In the genomic region with DNA sequence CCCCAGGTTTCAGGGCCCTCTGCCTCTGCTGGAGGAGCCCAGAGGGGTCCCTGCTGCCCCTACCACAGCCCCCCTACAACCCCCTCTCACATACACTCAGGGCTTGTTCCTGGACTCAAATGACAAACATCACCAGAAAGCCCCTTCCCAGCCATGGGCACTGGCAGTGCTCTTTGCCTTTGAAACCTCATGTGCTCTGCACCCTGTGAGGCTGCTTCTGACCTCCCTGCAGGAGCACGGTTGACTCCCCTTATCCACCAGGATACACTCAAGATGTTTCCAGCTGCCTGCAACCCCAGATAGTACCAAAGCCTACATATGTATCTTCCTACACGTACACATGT, we compare ENCODE assay signal across 16 cellular contexts. TPM values are rescaled to one million over a fixed set of nuclear protein-coding genes. Genes with fewer than 3 reads are reported as not detected.
A peak's percentile ranks its signal among the peaks of the same experiment; 100 is the strongest.
DNase-seq lines count a peak whose midpoint lies in the region; ATAC-seq and TF ChIP-seq lines count a peak whose summit lies in the region.
"Had no signal": no experiment of that assay in that cellular context is flagged by ENCODE, and none has a peak within 500 bp of the region (broad histone marks: within the 10 kb centered on the region; RNA-seq: fewer than 3 reads in every experiment).

No MANE protein-coding gene starts in this region.

- H3K27me3 Mint-ChIP-seq in activated T-helper 1 cell treated with anti-CD3 and anti-CD28 coated beads, Interleukin-12 subunit alpha, Interleukin-12 subunit beta, Interleukin-2, Interleukin-4 antibody, amounts not matched to agents 30 ng/mL and 10 ng/mL and 1 ng/mL, durations not matched to agents 14 hours and 24 hours and 36 hours (ENCODE audit: insufficient read depth): peaks cover 12% of the 10 kb centered on the region

- H3K36me3 ChIP-seq in esophagus muscularis mucosa: no peaks in the 10 kb centered on the region

- H3K9me3 ChIP-seq in esophagus muscularis mucosa: no peaks in the 10 kb centered on the region

- no peak overlapping the region for H3K27ac Mint-ChIP-seq in activated T-helper 1 cell treated with anti-CD3 and anti-CD28 coated beads, Interleukin-12 subunit alpha, Interleukin-12 subunit beta, Interleukin-2, Interleukin-4 antibody, amounts not matched to agents 30 ng/mL and 10 ng/mL and 1 ng/mL, durations not matched to agents 14 hours and 24 hours and 36 hours

- peak; percentile 52 for DNase-seq in activated CD8-positive, alpha-beta memory T cell treated with anti-CD3 and anti-CD28 coated beads, Interleukin-2, amount 50 U/mL, for 48 hours
- no peak for DNase-seq in activated CD8-positive, alpha-beta memory T cell treated with anti-CD3 and anti-CD28 coated beads for 24 hours
- no peak for DNase-seq in RWPE1 (ENCODE audit: low spot score)
- DNase-seq in esophagus muscularis mucosa (ENCODE audit: extremely low spot score): peak; percentile 87
- DNase-seq in posterior vena cava (ENCODE audit: low spot score): peak; percentile 31
- no peak for DNase-seq in activated T-helper 1 cell treated with anti-CD3 and anti-CD28 coated beads, Interleukin-12 subunit alpha, Interleukin-12 subunit beta, Interleukin-2, Interleukin-4 antibody, amounts not matched to agents 30 ng/mL and 10 ng/mL and 1 ng/mL, durations not matched to agents 14 hours and 24 hours and 36 hours (ENCODE audit: low spot score)
- DNase-seq in KBM-7: no peak
- DNase-seq: C1 segment of cervical spinal cord, EL, HCEC 1CT, NCI-H1436, NCI-H2029 treated with DMSO at 0.1 percent for 48 hours, NCI-H510A, RPMI8226 had no signal

- CTCF ChIA-PET in RWPE1 (lab: Yijun Ruan, JAX): interaction anchor here (1.7 kb wide), 1 partner anchor 26 kb away, joined by 4 read pairs; no protein-coding TSS in a partner anchor

- H3K27ac ChIP-seq in RWPE1 (peak overlapping the region; percentile 41), esophagus muscularis mucosa (replicated peaks in 1 of 4) (no peak overlapping the region)

- peaks cover 16% of the 10 kb centered on the region for H3K4me1 Mint-ChIP-seq in activated T-helper 1 cell treated with anti-CD3 and anti-CD28 coated beads, Interleukin-12 subunit alpha, Interleukin-12 subunit beta, Interleukin-2, Interleukin-4 antibody, amounts not matched to agents 30 ng/mL and 10 ng/mL and 1 ng/mL, durations not matched to agents 14 hours and 24 hours and 36 hours (ENCODE audit: low read depth)

- H3K4me3 Mint-ChIP-seq in activated T-helper 1 cell treated with anti-CD3 and anti-CD28 coated beads, Interleukin-12 subunit alpha, Interleukin-12 subunit beta, Interleukin-2, Interleukin-4 antibody, amounts not matched to agents 30 ng/mL and 10 ng/mL and 1 ng/mL, durations not matched to agents 14 hours and 24 hours and 36 hours: no peak overlapping the region

- intact Hi-C loops in esophagus muscularis mucosa (cut with DNase I) (no loop called here), posterior vena cava (cut with DNase I) (no loop called here)
- intact Hi-C loops in activated T-helper 1 cell treated with anti-CD3 and anti-CD28 coated beads, Interleukin-12 subunit alpha, Interleukin-12 subunit beta, Interleukin-2, Interleukin-4 antibody, amounts not matched to agents 30 ng/mL and 10 ng/mL and 1 ng/mL, durations not matched to agents 14 hours and 24 hours and 36 hours (cut with micrococcal nuclease): loop anchor here (5.0 kb wide), 1 partner anchor 253 kb away; no protein-coding TSS in a partner anchor

- H3K4me3 ChIP-seq in esophagus muscularis mucosa: no peak overlapping the region

- 89% methylated on average over 2 of the region's 2 CpGs for WGBS in esophagus muscularis mucosa

- in situ Hi-C loops in KBM-7 (cut with MboI; ENCODE audit: low pct_unique_long_range_greater_than_20kb, low sequenced_read_pairs): no loop called here

- no peak for TF ChIP-seq POLR2A in esophagus muscularis mucosa (IDR thresholded peaks at IDR 0.05; ENCODE audit: low read depth)

- no peaks in the 10 kb centered on the region for H3K36me3 Mint-ChIP-seq in activated T-helper 1 cell treated with anti-CD3 and anti-CD28 coated beads, Interleukin-12 subunit alpha, Interleukin-12 subunit beta, Interleukin-2, Interleukin-4 antibody, amounts not matched to agents 30 ng/mL and 10 ng/mL and 1 ng/mL, durations not matched to agents 14 hours and 24 hours and 36 hours (ENCODE audit: low read depth)

- no peak for ATAC-seq in HG03439 (IDR thresholded peaks at IDR 0.05; ENCODE audit: unreplicated experiment)

- POLR2A ChIA-PET in RWPE1 (lab: Yijun Ruan, JAX; ENCODE audit: low non-redundant PET): no interaction called here

- TF ChIP-seq CTCF in RWPE1 (conservative IDR thresholded peaks at IDR 0.05; ENCODE audit: low read depth) (no peak), esophagus muscularis mucosa (IDR thresholded peaks at IDR 0.05) (no peak)

- no peaks in the 10 kb centered on the region for H3K27me3 ChIP-seq in esophagus muscularis mucosa

- no peaks in the 10 kb centered on the region for H3K9me3 Mint-ChIP-seq in activated T-helper 1 cell treated with anti-CD3 and anti-CD28 coated beads, Interleukin-12 subunit alpha, Interleukin-12 subunit beta, Interleukin-2, Interleukin-4 antibody, amounts not matched to agents 30 ng/mL and 10 ng/mL and 1 ng/mL, durations not matched to agents 14 hours and 24 hours and 36 hours

- H3K4me1 ChIP-seq in esophagus muscularis mucosa: peaks cover 44 to 70% (median 64%) of the 10 kb centered on the region in 4 donors

- no peak for TF ChIP-seq EP300 in esophagus muscularis mucosa (IDR thresholded peaks at IDR 0.05)

RNA-seq across cellular contexts. Expression of gene ADIRF, which starts 3.5 kb away (rescaled TPM):
- total RNA-seq in esophagus muscularis mucosa (100 to 1,000 TPM in 1 of 4 donors, 10 to 100 TPM in 3; 59.4 to 119 (median 84.8) TPM), posterior vena cava (100 to 1,000 TPM; 188 to 212 TPM)
- not detected in 2 replicates for total RNA-seq in activated T-helper 1 cell treated with anti-CD3 and anti-CD28 coated beads, Interleukin-12 subunit alpha, Interleukin-12 subunit beta, Interleukin-2, Interleukin-4 antibody, amounts not matched to agents 30 ng/mL and 10 ng/mL and 1 ng/mL, durations not matched to agents 14 hours and 24 hours and 36 hours

RNA-seq across cellular contexts. Expression of gene SNCG, which starts 6.4 kb away (rescaled TPM):
- total RNA-seq in esophagus muscularis mucosa (10 to 100 TPM; 13.3 to 41.6 (median 30.6) TPM), posterior vena cava (10 to 100 TPM; 55.9 to 61.1 TPM)
- 0.49 and 0.56 TPM in 2 replicates for total RNA-seq in activated T-helper 1 cell treated with anti-CD3 and anti-CD28 coated beads, Interleukin-12 subunit alpha, Interleukin-12 subunit beta, Interleukin-2, Interleukin-4 antibody, amounts not matched to agents 30 ng/mL and 10 ng/mL and 1 ng/mL, durations not matched to agents 14 hours and 24 hours and 36 hours

RNA-seq across cellular contexts. Expression of gene MMRN2, which starts 7.4 kb away (rescaled TPM):
- total RNA-seq in esophagus muscularis mucosa: 10 to 100 TPM; 24.9 to 85.9 (median 56.3) TPM
- 10 to 100 TPM; 46.6 to 57.0 TPM for total RNA-seq in posterior vena cava
- not detected in 2 replicates for total RNA-seq in activated T-helper 1 cell treated with anti-CD3 and anti-CD28 coated beads, Interleukin-12 subunit alpha, Interleukin-12 subunit beta, Interleukin-2, Interleukin-4 antibody, amounts not matched to agents 30 ng/mL and 10 ng/mL and 1 ng/mL, durations not matched to agents 14 hours and 24 hours and 36 hours

RNA-seq across cellular contexts. Expression of gene FAM25A, which starts 55.3 kb away (rescaled TPM):
- total RNA-seq in esophagus muscularis mucosa (not detected), posterior vena cava (not detected)
- not detected in 2 replicates for total RNA-seq in activated T-helper 1 cell treated with anti-CD3 and anti-CD28 coated beads, Interleukin-12 subunit alpha, Interleukin-12 subunit beta, Interleukin-2, Interleukin-4 antibody, amounts not matched to agents 30 ng/mL and 10 ng/mL and 1 ng/mL, durations not matched to agents 14 hours and 24 hours and 36 hours
- total RNA-seq: HT1080 had no signal

Comparison
In these comparisons a context has a peak if more than half of its experiments do, and no peak if none do; other contexts are left out.
1. DNase-seq: peak in activated CD8-positive, alpha-beta memory T cell treated with anti-CD3 and anti-CD28 coated beads, Interleukin-2, amount 50 U/mL, for 48 hours (single experiment), esophagus muscularis mucosa (single experiment) and posterior vena cava (single experiment); none in activated CD8-positive, alpha-beta memory T cell treated with anti-CD3 and anti-CD28 coated beads for 24 hours (single experiment), RWPE1 (single experiment), activated T-helper 1 cell treated with anti-CD3 and anti-CD28 coated beads, Interleukin-12 subunit alpha, Interleukin-12 subunit beta, Interleukin-2, Interleukin-4 antibody, amounts not matched to agents 30 ng/mL and 10 ng/mL and 1 ng/mL, durations not matched to agents 14 hours and 24 hours and 36 hours (single experiment) and KBM-7 (single experiment).
2. RNA of gene ADIRF, which starts 3.5 kb away (total RNA-seq): 188 to 212 TPM in posterior vena cava and 59.4 to 119 TPM in esophagus muscularis mucosa; not detected in activated T-helper 1 cell treated with anti-CD3 and anti-CD28 coated beads, Interleukin-12 subunit alpha, Interleukin-12 subunit beta, Interleukin-2, Interleukin-4 antibody, amounts not matched to agents 30 ng/mL and 10 ng/mL and 1 ng/mL, durations not matched to agents 14 hours and 24 hours and 36 hours; every median in the first group is over 10 times any median in the second.
3. RNA of gene MMRN2, which starts 7.4 kb away (total RNA-seq): 24.9 to 85.9 TPM in esophagus muscularis mucosa and 46.6 to 57.0 TPM in posterior vena cava; not detected in activated T-helper 1 cell treated with anti-CD3 and anti-CD28 coated beads, Interleukin-12 subunit alpha, Interleukin-12 subunit beta, Interleukin-2, Interleukin-4 antibody, amounts not matched to agents 30 ng/mL and 10 ng/mL and 1 ng/mL, durations not matched to agents 14 hours and 24 hours and 36 hours; every median in the first group is over 10 times any median in the second.